31 cellular contexts compared by ENCODE assay signal in the genomic region with DNA sequence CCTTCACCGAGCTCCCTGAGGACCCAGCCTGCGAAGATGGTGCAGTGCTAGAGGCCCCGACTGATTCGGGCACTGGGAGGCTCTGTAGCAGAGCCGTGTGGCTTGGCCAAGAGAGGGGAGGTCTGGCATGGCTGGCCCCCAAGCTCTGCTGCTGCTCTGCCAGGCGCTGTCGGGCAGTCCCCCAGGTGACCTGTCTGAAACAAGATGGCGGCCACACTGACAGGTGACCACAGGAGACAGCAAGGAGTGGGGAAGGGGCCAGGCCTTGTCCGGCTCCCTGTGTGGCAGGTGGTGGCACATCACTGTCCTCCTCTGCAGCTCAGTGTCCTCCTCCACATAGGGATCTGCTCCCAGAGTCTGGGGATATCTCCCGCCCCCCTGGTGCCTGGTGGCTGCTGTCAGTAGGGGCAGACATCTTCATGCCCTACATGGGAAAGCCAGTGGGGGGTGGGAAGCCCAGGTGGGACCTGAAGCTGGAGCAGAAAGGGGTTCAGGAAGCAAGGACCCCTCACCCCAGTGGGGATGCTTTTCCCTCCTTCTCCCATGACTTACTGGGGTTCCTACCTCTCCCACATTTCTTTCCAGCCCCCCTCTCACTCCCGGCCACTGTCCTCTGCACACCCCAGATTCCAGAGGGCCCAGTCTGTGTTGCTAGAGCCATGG. TPM values are rescaled to one million over a fixed set of nuclear protein-coding genes. Genes with fewer than 3 reads are reported as not detected.
"Had no signal": no experiment of that assay in that cellular context is flagged by ENCODE, and none has a peak within 500 bp of the region (broad histone marks: within the 10 kb centered on the region; RNA-seq: fewer than 3 reads in every experiment).

No MANE protein-coding gene starts in this region.

- H3K4me1 ChIP-seq: body of pancreas, Peyer's patch had no signal

- H3K4me1 Mint-ChIP-seq: activated CD4-positive, alpha-beta T cell treated with anti-CD3 and anti-CD28 coated beads, Interleukin-2, amount 10 ng/mL, durations not matched to agents 24 days and 14 days; activated naive CD4-positive, alpha-beta T cell treated with anti-CD3 and anti-CD28 coated beads, Interleukin-2, amount 50 U/mL, for 24 hours; activated naive CD8-positive, alpha-beta T cell treated with anti-CD3 and anti-CD28 coated beads, Interleukin-2, amount 10 ng/mL, durations not matched to agents 7 days and 5 days had no signal

- H3K27ac ChIP-seq: body of pancreas, Peyer's patch had no signal

- DNase-seq: activated CD4-positive, alpha-beta T cell treated with anti-CD3 and anti-CD28 coated beads, Interleukin-2, amount 10 ng/mL, durations not matched to agents 24 days and 14 days; activated CD4-positive, alpha-beta T cell treated with anti-CD3 and anti-CD28 coated beads, Interleukin-2, amount 50 U/mL, for 4 hours; activated CD8-positive, alpha-beta T cell treated with anti-CD3 and anti-CD28 coated beads for 36 hours; activated gamma-delta T cell; activated naive CD4-positive, alpha-beta T cell treated with Interleukin-2 at 50 U/mL for 16 hours; activated naive CD8-positive, alpha-beta T cell treated with anti-CD3 and anti-CD28 coated beads, Interleukin-2, amount 10 ng/mL, durations not matched to agents 7 days and 5 days; activated T-cell treated with anti-CD3 and anti-CD28 coated beads, Interleukin-2, amount 50 U/mL, for 24 hours; amygdala; body of pancreas; central memory CD4-positive, alpha-beta T cell; NCI-H1092 treated with DMSO at 0.1 percent for 48 hours; NCI-H1417; NCI-H146; NCI-H187; NCI-H2029 treated with DMSO at 0.1 percent for 48 hours; NCI-H2107; NCI-H2171; NCI-H510A; NCI-H526; NCI-H748 treated with DMSO at 0.1 percent for 48 hours; NK-92 treated with Interleukin-12 subunit alpha and Interleukin-12 subunit beta, amount 100 ng/mL, for 24 hours; PC-3; RPMI8226 had no signal

- FAIRE-seq: astrocyte, bronchial epithelial cell, TTC549 had no signal

- H3K4me3 ChIP-seq: body of pancreas, Peyer's patch had no signal

- H3K27me3 Mint-ChIP-seq: activated CD8-positive, alpha-beta T cell treated with anti-CD3 and anti-CD28 coated beads for 36 hours; activated naive CD4-positive, alpha-beta T cell treated with anti-CD3 and anti-CD28 coated beads, Interleukin-2, amount 50 U/mL, for 24 hours; activated T-cell treated with anti-CD3 and anti-CD28 coated beads, Interleukin-2, amount 50 U/mL, for 24 hours had no signal

- H3K27ac Mint-ChIP-seq: activated CD4-positive, alpha-beta T cell treated with anti-CD3 and anti-CD28 coated beads, Interleukin-2, amount 10 ng/mL, durations not matched to agents 24 days and 14 days; activated CD8-positive, alpha-beta T cell treated with anti-CD3 and anti-CD28 coated beads for 36 hours; activated naive CD4-positive, alpha-beta T cell treated with anti-CD3 and anti-CD28 coated beads, Interleukin-2, amount 50 U/mL, for 24 hours; activated naive CD8-positive, alpha-beta T cell treated with anti-CD3 and anti-CD28 coated beads, Interleukin-2, amount 10 ng/mL, durations not matched to agents 7 days and 5 days; activated T-cell treated with anti-CD3 and anti-CD28 coated beads, Interleukin-2, amount 50 U/mL, for 24 hours; activated T-helper 2 cell treated with anti-CD3 and anti-CD28 coated beads, Interferon-gamma antibody, Interleukin-2, Interleukin-4, amounts not matched to agents 10 μg/mL and 5 μg/mL and 100 μg/mL, durations not matched to agents 14 hours and 24 hours and 36 hours; T-helper 1 cell treated with Interleukin-12 subunit alpha and Interleukin-12 subunit beta and Interleukin-4 antibody, amounts not matched to agents 30 μg/mL and 1 μg/mL, for 36 hours; T-helper 2 cell treated with Interferon-gamma antibody and Interleukin-4, amounts not matched to agents 5 μg/mL and 100 μg/mL, for 36 hours had no signal

- H3K27me3 ChIP-seq: body of pancreas, Peyer's patch had no signal

- H3K9me3 ChIP-seq: body of pancreas had no signal

- H3K9me3 Mint-ChIP-seq: activated naive CD4-positive, alpha-beta T cell treated with anti-CD3 and anti-CD28 coated beads, Interleukin-2, amount 50 U/mL, for 24 hours; activated T-cell treated with anti-CD3 and anti-CD28 coated beads, Interleukin-2, amount 50 U/mL, for 24 hours; activated T-helper 2 cell treated with anti-CD3 and anti-CD28 coated beads, Interferon-gamma antibody, Interleukin-2, Interleukin-4, amounts not matched to agents 10 μg/mL and 5 μg/mL and 100 μg/mL, durations not matched to agents 14 hours and 24 hours and 36 hours; T-helper 1 cell treated with Interleukin-12 subunit alpha and Interleukin-12 subunit beta and Interleukin-4 antibody, amounts not matched to agents 30 μg/mL and 1 μg/mL, for 36 hours had no signal

- H3K4me3 Mint-ChIP-seq: activated CD4-positive, alpha-beta T cell treated with anti-CD3 and anti-CD28 coated beads, Interleukin-2, amount 10 ng/mL, durations not matched to agents 24 days and 14 days; activated CD8-positive, alpha-beta T cell treated with anti-CD3 and anti-CD28 coated beads for 36 hours; activated naive CD4-positive, alpha-beta T cell treated with anti-CD3 and anti-CD28 coated beads, Interleukin-2, amount 50 U/mL, for 24 hours; activated naive CD8-positive, alpha-beta T cell treated with anti-CD3 and anti-CD28 coated beads, Interleukin-2, amount 10 ng/mL, durations not matched to agents 7 days and 5 days; activated T-cell treated with anti-CD3 and anti-CD28 coated beads, Interleukin-2, amount 50 U/mL, for 24 hours; T-helper 1 cell treated with Interleukin-12 subunit alpha and Interleukin-12 subunit beta and Interleukin-4 antibody, amounts not matched to agents 30 μg/mL and 1 μg/mL, for 36 hours; T-helper 2 cell treated with Interferon-gamma antibody and Interleukin-4, amounts not matched to agents 5 μg/mL and 100 μg/mL, for 36 hours had no signal

- H3K36me3 Mint-ChIP-seq: activated naive CD4-positive, alpha-beta T cell treated with anti-CD3 and anti-CD28 coated beads, Interleukin-2, amount 50 U/mL, for 24 hours; activated naive CD8-positive, alpha-beta T cell treated with anti-CD3 and anti-CD28 coated beads, Interleukin-2, amount 10 ng/mL, durations not matched to agents 7 days and 5 days had no signal

- H3K36me3 ChIP-seq: Peyer's patch had no signal

- ATAC-seq: activated CD8-positive, alpha-beta T cell treated with anti-CD3 and anti-CD28 coated beads for 36 hours; body of pancreas; PC-3 had no signal

RNA-seq across cellular contexts. Expression of gene WNT11, which starts 40.1 kb away (rescaled TPM):
- total RNA-seq: bronchial epithelial cell had no signal
